In genomic region chr13:41061914-41062837, GRCh38 we compare ENCODE assay signal across 2 cellular contexts.
A peak's percentile ranks its signal among the peaks of the same experiment; 100 is the strongest.
TF ChIP-seq lines count a peak whose summit lies in the region.

No MANE protein-coding gene starts in this region.

TF ChIP-seq in GM12891, 5 proteins besides CTCF, POLR2A, EP300 and RAD21 (continued from another document):
- TF ChIP-seq TAF1 (IDR thresholded peaks at IDR 0.05; ENCODE audit: low read depth, low read length) (peak; percentile 47; the same call in 1 of the 2 replicates), POLR2AphosphoS5 (IDR thresholded peaks at IDR 0.05; ENCODE audit: low read depth, low read length) (no peak)

TF ChIP-seq in IMR-90, 13 proteins besides CTCF, POLR2A, EP300 and RAD21 (continued from another document):
- no peak for TF ChIP-seq ELK1 (IDR thresholded peaks at IDR 0.05; ENCODE audit: borderline replicate concordance, low read depth, low read length)
